ENCODE assay signal across 23 cellular contexts in genomic region chr10:36559412-36559811, GRCh38.
"Had no signal": no experiment of that assay in that cellular context is flagged by ENCODE, and none has a peak within 500 bp of the region (broad histone marks: within the 10 kb centered on the region; RNA-seq: fewer than 3 reads in every experiment).

No MANE protein-coding gene starts in this region.

- H3K36me3 Mint-ChIP-seq: natural killer cell treated with Interleukin-12 subunit alpha and Interleukin-12 subunit beta and Interleukin-15 and Interleukin-18, amount 100 ng/mL, for 72 hours; neural progenitor cell had no signal

- H2AFZ ChIP-seq: hepatocyte, neural progenitor cell had no signal

- H3K4me1 Mint-ChIP-seq: neural progenitor cell had no signal

- ATAC-seq: foreskin keratinocyte; left colon; natural killer cell treated with Interleukin-12 subunit alpha and Interleukin-12 subunit beta and Interleukin-15 and Interleukin-18, amount 100 ng/mL, for 72 hours; stimulated activated naive CD8-positive, alpha-beta T cell treated with anti-CD3 and anti-CD28 coated beads, Interleukin-15, Interleukin-2, amounts not matched to agents 100 U/mL and 50 U/mL, for 24 hours; upper lobe of right lung had no signal

- H3K4me3 Mint-ChIP-seq: natural killer cell treated with Interleukin-12 subunit alpha and Interleukin-12 subunit beta and Interleukin-15 and Interleukin-18, amount 100 ng/mL, for 72 hours; neural progenitor cell had no signal

- H3K27ac ChIP-seq: dorsolateral prefrontal cortex, foreskin keratinocyte, hepatocyte, neural progenitor cell, pancreas, tibial artery, upper lobe of right lung, vagina had no signal

- H3K9me3 Mint-ChIP-seq: natural killer cell treated with Interleukin-12 subunit alpha and Interleukin-12 subunit beta and Interleukin-15 and Interleukin-18, amount 100 ng/mL, for 72 hours; neural progenitor cell had no signal

- H3K9me3 ChIP-seq: pancreas, tibial artery, upper lobe of right lung, vagina had no signal

- DNase-seq: dorsolateral prefrontal cortex; effector CD8-positive, alpha-beta T cell; foreskin keratinocyte; head of caudate nucleus; left colon; left ventricle myocardium superior; mesenchymal stem cell; midbrain; nucleus accumbens; pancreas; right cardiac atrium; stimulated activated CD4-positive, alpha-beta T cell treated with anti-CD3 and anti-CD28 coated beads, Interleukin-2, amount 100 ng/mL, for 48 hours; stimulated activated naive CD8-positive, alpha-beta T cell treated with anti-CD3 and anti-CD28 coated beads, Interleukin-15, Interleukin-2, amounts not matched to agents 100 U/mL and 50 U/mL, for 24 hours; tibial artery; upper lobe of right lung had no signal

- H3K4me2 ChIP-seq: hepatocyte, neural progenitor cell, smooth muscle cell had no signal

- H3K27me3 Mint-ChIP-seq: natural killer cell treated with Interleukin-12 subunit alpha and Interleukin-12 subunit beta and Interleukin-15 and Interleukin-18, amount 100 ng/mL, for 72 hours had no signal

- H3K4me1 ChIP-seq: foreskin keratinocyte, pancreas, upper lobe of right lung, vagina had no signal

- H3K27me3 ChIP-seq: dorsolateral prefrontal cortex, foreskin keratinocyte, hepatocyte, neural progenitor cell, pancreas, tibial artery, upper lobe of right lung, vagina had no signal

- H3K9ac ChIP-seq: neural progenitor cell had no signal

- H3K4me3 ChIP-seq: coronary artery, dorsolateral prefrontal cortex, hepatocyte, lung, neural progenitor cell, pancreas, smooth muscle cell, tibial artery, upper lobe of right lung, vagina had no signal

- H3K27ac Mint-ChIP-seq: natural killer cell treated with Interleukin-12 subunit alpha and Interleukin-12 subunit beta and Interleukin-15 and Interleukin-18, amount 100 ng/mL, for 72 hours; neural progenitor cell; progenitor cell of endocrine pancreas had no signal

- H3K36me3 ChIP-seq: neural progenitor cell, pancreas, tibial artery, upper lobe of right lung, vagina had no signal
